In the genomic region with DNA sequence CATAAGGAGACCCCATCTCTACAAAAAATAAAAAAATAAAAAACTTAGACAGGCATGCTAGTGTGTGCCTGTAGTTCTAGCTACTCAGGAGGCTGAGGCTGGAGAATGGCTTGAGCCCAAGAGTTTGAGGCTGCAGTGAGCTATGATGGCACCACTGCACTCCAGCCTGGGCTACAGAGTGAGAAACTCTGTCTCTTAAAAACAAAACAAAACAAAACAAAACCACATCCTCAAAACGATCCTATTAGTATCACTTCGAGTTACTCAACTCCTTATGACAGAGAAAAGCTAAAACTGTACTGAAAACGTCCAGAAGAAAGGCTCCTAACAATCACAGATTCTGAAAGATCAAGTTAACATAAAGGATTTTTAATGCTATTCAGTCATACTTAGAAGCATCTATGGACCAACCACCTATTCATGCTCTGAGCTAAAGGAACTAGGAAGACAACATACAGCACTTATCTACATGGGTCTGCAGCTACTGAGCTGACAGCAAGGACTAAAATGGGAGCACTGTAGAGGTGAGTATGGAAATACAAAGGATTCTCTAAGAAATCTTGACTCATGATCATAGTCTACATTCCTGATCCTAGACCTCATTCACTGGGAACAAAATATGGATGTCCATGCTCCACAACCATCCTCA, we compare ENCODE assay signal across 9 cellular contexts.
DNase-seq lines count a peak whose midpoint lies in the region; ATAC-seq, FAIRE-seq and TF ChIP-seq lines count a peak whose summit lies in the region.
"Had no signal": no experiment of that assay in that cellular context is flagged by ENCODE, and none has a peak within 500 bp of the region (broad histone marks: within the 10 kb centered on the region; RNA-seq: fewer than 3 reads in every experiment).

No MANE protein-coding gene starts in this region.

- TF ChIP-seq POLR2A in spleen (IDR thresholded peaks at IDR 0.05), result no peak

- no peaks in the 10 kb centered on the region for H3K9me3 Mint-ChIP-seq in activated naive CD8-positive, alpha-beta T cell treated with anti-CD3 and anti-CD28 coated beads, Interleukin-2, amount 10 ng/mL, durations not matched to agents 7 days and 5 days
- H3K9me3 Mint-ChIP-seq in activated naive CD8-positive, alpha-beta T cell treated with anti-CD3 and anti-CD28 coated beads, Interleukin-2, amount 50 U/mL, for 24 hours, result no peaks in the 10 kb centered on the region
- H3K9me3 Mint-ChIP-seq in Caco-2 (ENCODE audit: unreplicated experiment), result peaks cover 7% of the 10 kb centered on the region

- H3K27ac ChIP-seq in spleen, result peak overlapping the region in 6 of 8 donors; percentile 6 to 77 (median 65)
- H3K27ac ChIP-seq: C4-2B had no signal

- peak; percentile 88 for ATAC-seq in activated naive CD8-positive, alpha-beta T cell treated with anti-CD3 and anti-CD28 coated beads, Interleukin-2, amount 10 ng/mL, durations not matched to agents 7 days and 5 days (ENCODE audit: low read depth)
- ATAC-seq in activated naive CD8-positive, alpha-beta T cell treated with anti-CD3 and anti-CD28 coated beads, Interleukin-2, amount 50 U/mL, for 24 hours, result no peak
- ATAC-seq in HG02840 (IDR thresholded peaks at IDR 0.05; ENCODE audit: low FRiP score, unreplicated experiment), result peak; percentile 92

- H3K27me3 Mint-ChIP-seq in activated naive CD8-positive, alpha-beta T cell treated with anti-CD3 and anti-CD28 coated beads, Interleukin-2, amount 10 ng/mL, durations not matched to agents 7 days and 5 days, result no peaks in the 10 kb centered on the region
- no peaks in the 10 kb centered on the region for H3K27me3 Mint-ChIP-seq in activated naive CD8-positive, alpha-beta T cell treated with anti-CD3 and anti-CD28 coated beads, Interleukin-2, amount 50 U/mL, for 24 hours
- H3K27me3 Mint-ChIP-seq in Caco-2 (ENCODE audit: insufficient read depth, unreplicated experiment), result no peaks in the 10 kb centered on the region

- H3K27me3 ChIP-seq in spleen (replicated peaks in 1 of 7), result no peaks in the 10 kb centered on the region
- H3K27me3 ChIP-seq in Caco-2 (replicated peaks; ENCODE audit: control insufficient read depth, insufficient read depth, low read length), result no peaks in the 10 kb centered on the region

- peak overlapping the region; percentile 84 for H3K27ac Mint-ChIP-seq in activated naive CD8-positive, alpha-beta T cell treated with anti-CD3 and anti-CD28 coated beads, Interleukin-2, amount 10 ng/mL, durations not matched to agents 7 days and 5 days
- H3K27ac Mint-ChIP-seq in activated naive CD8-positive, alpha-beta T cell treated with anti-CD3 and anti-CD28 coated beads, Interleukin-2, amount 50 U/mL, for 24 hours, result no peak overlapping the region
- H3K27ac Mint-ChIP-seq in Caco-2 (ENCODE audit: unreplicated experiment), result no peak overlapping the region

- FAIRE-seq in D721Med (lab: Jason Lieb, UNC), result no peak

- BruUV-seq in Caco-2 (replicated peaks; lab: Mats Ljungman, UMichigan), result no TSS peak

- DNase-seq in activated naive CD8-positive, alpha-beta T cell treated with anti-CD3 and anti-CD28 coated beads, Interleukin-2, amount 10 ng/mL, durations not matched to agents 7 days and 5 days, result no peak
- DNase-seq in activated naive CD8-positive, alpha-beta T cell treated with anti-CD3 and anti-CD28 coated beads, Interleukin-2, amount 50 U/mL, for 24 hours, result no peak
- DNase-seq in NOMO-1 treated with DMSO at 0.1 percent for 48 hours (lab: John Stamatoyannopoulos, UW; ENCODE audit: unreplicated experiment), result peak; percentile 91
- DNase-seq in spleen, result no peak
- DNase-seq in D721Med (ENCODE audit: insufficient read length, low spot score), result no peak
- DNase-seq in activated CD8-positive, alpha-beta memory T cell treated with anti-CD3 and anti-CD28 coated beads for 24 hours, result no peak
- DNase-seq in Caco-2, result no peak

- H3K9me3 ChIP-seq in spleen (no peaks in the 10 kb centered on the region), Caco-2 (no peaks in the 10 kb centered on the region)

- no peak for TF ChIP-seq CTCF in spleen (IDR thresholded peaks at IDR 0.05 in 8 of 11, conservative IDR thresholded peaks at IDR 0.05 in 3 of 11)
- TF ChIP-seq CTCF in D721Med (IDR thresholded peaks at IDR 0.05; ENCODE audit: insufficient read depth, missing control alignments), result no peak
- TF ChIP-seq CTCF in Caco-2 (IDR thresholded peaks at IDR 0.05; ENCODE audit: insufficient read depth in 1 of 2, low read depth in 1 of 2, low read length in 1 of 2, severe bottlenecking in 1 of 2, unreplicated experiment in 1 of 2), result no peak

- peak overlapping the region; percentile 60 for H3K4me3 Mint-ChIP-seq in activated naive CD8-positive, alpha-beta T cell treated with anti-CD3 and anti-CD28 coated beads, Interleukin-2, amount 10 ng/mL, durations not matched to agents 7 days and 5 days
- no peak overlapping the region for H3K4me3 Mint-ChIP-seq in activated naive CD8-positive, alpha-beta T cell treated with anti-CD3 and anti-CD28 coated beads, Interleukin-2, amount 50 U/mL, for 24 hours
- no peak overlapping the region for H3K4me3 Mint-ChIP-seq in Caco-2 (ENCODE audit: unreplicated experiment)

- peaks cover 57% of the 10 kb centered on the region for H3K36me3 Mint-ChIP-seq in activated naive CD8-positive, alpha-beta T cell treated with anti-CD3 and anti-CD28 coated beads, Interleukin-2, amount 10 ng/mL, durations not matched to agents 7 days and 5 days
- H3K36me3 Mint-ChIP-seq in activated naive CD8-positive, alpha-beta T cell treated with anti-CD3 and anti-CD28 coated beads, Interleukin-2, amount 50 U/mL, for 24 hours (ENCODE audit: low read depth), result peaks cover 28% of the 10 kb centered on the region
- no peaks in the 10 kb centered on the region for H3K36me3 Mint-ChIP-seq in Caco-2 (ENCODE audit: insufficient read depth, unreplicated experiment)

- POLR2A ChIA-PET in activated naive CD8-positive, alpha-beta T cell treated with anti-CD3 and anti-CD28 coated beads, Interleukin-2, amount 10 ng/mL, durations not matched to agents 7 days and 5 days (lab: Charles Lee), result interaction anchor here (1.1 to 2.6 kb wide), 2 partner anchors 75 to 408 kb away, joined by 4 to 14 read pairs; partner anchors contain the start of gene DUSP6
- POLR2A ChIA-PET in Caco-2 (lab: Charles Lee), result no interaction called here

- CTCF ChIA-PET in Caco-2 (lab: Charles Lee), result no interaction called here

- H3K4me3 ChIP-seq in spleen (peak overlapping the region in 1 of 8 donors; percentile 30), Caco-2 (ENCODE audit: low read depth, low read length) (no peak overlapping the region)

- WGBS in spleen, 5 donors, result 16 to 48% (median 34%) methylated on average over 3 of the region's 3 CpGs

- intact Hi-C loops in spleen (cut with DNase I; ENCODE audit: low total_unique reads), result no loop called here
- intact Hi-C loops in Caco-2 (cut with micrococcal nuclease; ENCODE audit: unreplicated experiment), result no loop called here

- H3K36me3 ChIP-seq in spleen, result peaks cover 0 to 20% (median 0%) of the 10 kb centered on the region in 6 donors
- H3K36me3 ChIP-seq in Caco-2 (ENCODE audit: control insufficient read depth, insufficient read depth, low read length), result no peaks in the 10 kb centered on the region

- peaks cover 17% of the 10 kb centered on the region for H3K4me1 Mint-ChIP-seq in activated naive CD8-positive, alpha-beta T cell treated with anti-CD3 and anti-CD28 coated beads, Interleukin-2, amount 10 ng/mL, durations not matched to agents 7 days and 5 days
- H3K4me1 Mint-ChIP-seq in activated naive CD8-positive, alpha-beta T cell treated with anti-CD3 and anti-CD28 coated beads, Interleukin-2, amount 50 U/mL, for 24 hours, result peaks cover 14% of the 10 kb centered on the region
- H3K4me1 Mint-ChIP-seq in Caco-2 (ENCODE audit: low read depth, unreplicated experiment), result peaks cover 6% of the 10 kb centered on the region

- H3K4me1 ChIP-seq in spleen (peaks cover 0 to 56% (median 19%) of the 10 kb centered on the region in 6 donors), Caco-2 (no peaks in the 10 kb centered on the region)
